Comparison of ENCODE assay signal across 1 cellular context in the genomic region with DNA sequence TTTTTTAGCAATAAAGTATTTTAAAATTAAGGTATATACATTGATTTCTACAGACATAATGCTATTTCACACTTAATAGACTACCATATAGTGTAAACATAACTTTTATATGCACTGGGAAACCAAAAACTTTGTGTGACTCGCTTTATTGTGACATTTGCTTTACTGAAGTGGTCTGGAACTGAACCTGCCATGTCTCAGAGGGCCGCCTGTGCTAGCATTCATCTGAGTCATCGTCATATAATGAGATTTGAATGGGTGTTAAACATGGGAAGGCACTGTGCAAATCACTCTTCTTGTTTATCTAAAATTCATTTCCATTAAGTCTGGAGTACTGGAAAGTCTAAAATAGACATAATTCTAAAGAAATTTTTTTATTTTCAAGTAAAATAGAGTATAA.
TF ChIP-seq lines count a peak whose summit lies in the region.

No MANE protein-coding gene starts in this region.

TF ChIP-seq in HEK293, 187 proteins besides CTCF, POLR2A, EP300 and RAD21 (continued from another document):
- TF ChIP-seq, protein P1, sequence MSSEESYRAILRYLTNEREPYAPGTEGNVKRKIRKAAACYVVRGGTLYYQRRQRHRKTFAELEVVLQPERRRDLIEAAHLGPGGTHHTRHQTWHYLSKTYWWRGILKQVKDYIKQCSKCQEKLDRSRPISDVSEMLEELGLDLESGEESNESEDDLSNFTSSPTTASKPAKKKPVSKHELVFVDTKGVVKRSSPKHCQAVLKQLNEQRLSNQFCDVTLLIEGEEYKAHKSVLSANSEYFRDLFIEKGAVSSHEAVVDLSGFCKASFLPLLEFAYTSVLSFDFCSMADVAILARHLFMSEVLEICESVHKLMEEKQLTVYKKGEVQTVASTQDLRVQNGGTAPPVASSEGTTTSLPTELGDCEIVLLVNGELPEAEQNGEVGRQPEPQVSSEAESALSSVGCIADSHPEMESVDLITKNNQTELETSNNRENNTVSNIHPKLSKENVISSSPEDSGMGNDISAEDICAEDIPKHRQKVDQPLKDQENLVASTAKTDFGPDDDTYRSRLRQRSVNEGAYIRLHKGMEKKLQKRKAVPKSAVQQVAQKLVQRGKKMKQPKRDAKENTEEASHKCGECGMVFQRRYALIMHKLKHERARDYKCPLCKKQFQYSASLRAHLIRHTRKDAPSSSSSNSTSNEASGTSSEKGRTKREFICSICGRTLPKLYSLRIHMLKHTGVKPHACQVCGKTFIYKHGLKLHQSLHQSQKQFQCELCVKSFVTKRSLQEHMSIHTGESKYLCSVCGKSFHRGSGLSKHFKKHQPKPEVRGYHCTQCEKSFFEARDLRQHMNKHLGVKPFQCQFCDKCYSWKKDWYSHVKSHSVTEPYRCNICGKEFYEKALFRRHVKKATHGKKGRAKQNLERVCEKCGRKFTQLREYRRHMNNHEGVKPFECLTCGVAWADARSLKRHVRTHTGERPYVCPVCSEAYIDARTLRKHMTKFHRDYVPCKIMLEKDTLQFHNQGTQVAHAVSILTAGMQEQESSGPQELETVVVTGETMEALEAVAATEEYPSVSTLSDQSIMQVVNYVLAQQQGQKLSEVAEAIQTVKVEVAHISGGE (tag by site-specific recombination; conservative IDR thresholded peaks at IDR 0.05; ENCODE audit: low read depth) = no peak
- TF ChIP-seq ZNF600 (tag by site-specific recombination; IDR thresholded peaks at IDR 0.05) = peak; percentile 58; the same call in 1 of the 2 replicates
TF ChIP-seq in HEK293: peak in this region for 2.
